1 cellular context compared by ENCODE assay signal in genomic region chr1:183567584-183567983, GRCh38.
TF ChIP-seq lines count a peak whose summit lies in the region.

No MANE protein-coding gene starts in this region.

TF ChIP-seq in K562, 482 proteins besides CTCF, POLR2A, EP300 and RAD21 (continued from another document and continues in another):
- TF ChIP-seq PBX2 (CRISPR knock-in tag; IDR thresholded peaks at IDR 0.05; ENCODE audit: low read depth): no peak
- TF ChIP-seq PBX2 (tag; conservative IDR thresholded peaks at IDR 0.05; ENCODE audit: low read depth): no peak
- TF ChIP-seq POLR2H (tag; IDR thresholded peaks at IDR 0.05; ENCODE audit: low read depth): no peak
- TF ChIP-seq TBP (optimal IDR thresholded peaks at IDR 0.05; ENCODE audit: low read depth, low read length): no peak
- TF ChIP-seq NUFIP1 (IDR thresholded peaks at IDR 0.05; ENCODE audit: partially characterized antibody): no peak
- peak; percentile 37; the same call in 1 of the 2 replicates for TF ChIP-seq ELF4 (CRISPR knock-in tag; IDR thresholded peaks at IDR 0.05)
- TF ChIP-seq HMG20A (CRISPR knock-in tag; conservative IDR thresholded peaks at IDR 0.05): no peak
- no peak for TF ChIP-seq ZNF124 (CRISPR knock-in tag; IDR thresholded peaks at IDR 0.05)
- no peak for TF ChIP-seq SRSF3 (IDR thresholded peaks at IDR 0.05; ENCODE audit: insufficient read depth, low read length)
- TF ChIP-seq POU5F1 (IDR thresholded peaks at IDR 0.05; ENCODE audit: borderline replicate concordance, low read depth, low read length, partially characterized antibody): no peak
- no peak for TF ChIP-seq NELFE (IDR thresholded peaks at IDR 0.05; ENCODE audit: insufficient read depth, insufficient read length)
- TF ChIP-seq ETV6 (IDR thresholded peaks at IDR 0.05; ENCODE audit: borderline replicate concordance in 1 of 2, low read depth in 2 of 2, low read length in 1 of 2): no peak
- no peak for TF ChIP-seq ETV6 (CRISPR knock-in tag; IDR thresholded peaks at IDR 0.05; ENCODE audit: borderline replicate concordance)
- TF ChIP-seq THRA (IDR thresholded peaks at IDR 0.05): no peak
- no peak for TF ChIP-seq WHSC1 (IDR thresholded peaks at IDR 0.05; ENCODE audit: low read length)
- no peak for TF ChIP-seq POLR2B (IDR thresholded peaks at IDR 0.05; ENCODE audit: low read depth, partially characterized antibody)
- no peak for TF ChIP-seq ZNF384 (IDR thresholded peaks at IDR 0.05; ENCODE audit: low read depth, low read length)
- TF ChIP-seq ZEB2 (IDR thresholded peaks at IDR 0.05): peak; percentile 90
- no peak for TF ChIP-seq C11orf30 (IDR thresholded peaks at IDR 0.05; ENCODE audit: low read depth)
- no peak for TF ChIP-seq ZBTB43 (CRISPR knock-in tag; IDR thresholded peaks at IDR 0.05)
- no peak for TF ChIP-seq ZMIZ1 (IDR thresholded peaks at IDR 0.05; ENCODE audit: low read depth in 2 of 2, low read length in 2 of 2)
- TF ChIP-seq NR1H2 (CRISPR knock-in tag; IDR thresholded peaks at IDR 0.05): no peak
- TF ChIP-seq SRSF7 (optimal IDR thresholded peaks at IDR 0.05; ENCODE audit: low read depth, low read length): no peak
- no peak for TF ChIP-seq ESRRB (CRISPR knock-in tag; IDR thresholded peaks at IDR 0.05; ENCODE audit: borderline replicate concordance)
- TF ChIP-seq KDM2B (CRISPR knock-in tag; IDR thresholded peaks at IDR 0.05): no peak
- TF ChIP-seq ETS1 (conservative IDR thresholded peaks at IDR 0.05; ENCODE audit: control insufficient read depth, low read depth, low read length): no peak
- no peak for TF ChIP-seq HNRNPH1 (optimal IDR thresholded peaks at IDR 0.05; ENCODE audit: low read depth, low read length)
- no peak; a peak in 1 of 4 replicates for TF ChIP-seq KDM1A (IDR thresholded peaks at IDR 0.05)
- peak; percentile 66 for TF ChIP-seq JUND (IDR thresholded peaks at IDR 0.05; ENCODE audit: borderline replicate concordance, low read depth, low read length)
- TF ChIP-seq JUND (tag; IDR thresholded peaks at IDR 0.05; ENCODE audit: borderline replicate concordance, low read depth, low read length): peak; percentile 53; the same call in 2 of the 3 replicates
- no peak for TF ChIP-seq TAF9B (IDR thresholded peaks at IDR 0.05; ENCODE audit: partially characterized antibody)
- peak; percentile 35 to 69; a peak in 3 of 4 replicates for TF ChIP-seq MAZ (CRISPR knock-in tag; conservative IDR thresholded peaks at IDR 0.05 in 1 of 2, IDR thresholded peaks at IDR 0.05 in 1 of 2)
- TF ChIP-seq ETV5 (CRISPR knock-in tag; IDR thresholded peaks at IDR 0.05; ENCODE audit: low read depth): no peak
- no peak for TF ChIP-seq BRF2 (IDR thresholded peaks at IDR 0.05; ENCODE audit: borderline replicate concordance, insufficient read depth, insufficient read length)
- no peak for TF ChIP-seq THRAP3 (IDR thresholded peaks at IDR 0.05; ENCODE audit: borderline replicate concordance)
- peak; percentile 12; the same call in 1 of the 2 replicates for TF ChIP-seq RB1 (IDR thresholded peaks at IDR 0.05; ENCODE audit: low read depth)
- no peak for TF ChIP-seq ZSCAN29 (IDR thresholded peaks at IDR 0.05)
- TF ChIP-seq ARID3B (CRISPR knock-in tag; IDR thresholded peaks at IDR 0.05; ENCODE audit: borderline replicate concordance): no peak
- TF ChIP-seq SIN3A (IDR thresholded peaks at IDR 0.05; ENCODE audit: borderline replicate concordance in 2 of 2, control insufficient read depth in 1 of 2, low read depth in 2 of 2, low read length in 2 of 2): 0 out of 4 replicates have a peak, but pooled peaks of 1 of the 2 experiments have one; percentile 52
- TF ChIP-seq SMAD4 (CRISPR knock-in tag; conservative IDR thresholded peaks at IDR 0.05): no peak
- TF ChIP-seq ZNF695 (CRISPR knock-in tag; IDR thresholded peaks at IDR 0.05): no peak
- TF ChIP-seq ZNF3 (CRISPR knock-in tag; IDR thresholded peaks at IDR 0.05): no peak
- TF ChIP-seq ZNF592 (IDR thresholded peaks at IDR 0.05): no peak
- no peak for TF ChIP-seq CBX3 (IDR thresholded peaks at IDR 0.05; ENCODE audit: borderline replicate concordance in 1 of 2, low read length in 2 of 2)
- TF ChIP-seq ADNP (tag; IDR thresholded peaks at IDR 0.05): no peak
- TF ChIP-seq ELF2 (CRISPR knock-in tag; IDR thresholded peaks at IDR 0.05): no peak
- no peak for TF ChIP-seq ZNF232 (CRISPR knock-in tag; IDR thresholded peaks at IDR 0.05)
- TF ChIP-seq ZNF511 (CRISPR knock-in tag; IDR thresholded peaks at IDR 0.05): no peak
